Comparison of ENCODE assay signal across 21 cellular contexts in genomic region chr17:74133726-74134125, GRCh38.
"Had no signal": no experiment of that assay in that cellular context is flagged by ENCODE, and none has a peak within 500 bp of the region (broad histone marks: within the 10 kb centered on the region; RNA-seq: fewer than 3 reads in every experiment).

No MANE protein-coding gene starts in this region.

- H3K4me3 Mint-ChIP-seq: activated B cell treated with CpG ODN at 0.5 μM for 24 hours; activated CD8-positive, alpha-beta T cell treated with anti-CD3 and anti-CD28 coated beads for 36 hours; activated naive CD8-positive, alpha-beta T cell; activated T-cell treated with anti-CD3 and anti-CD28 coated beads, Interleukin-2, amount 50 U/mL, for 4 hours; activated T-helper 17 cell treated with anti-CD3 and anti-CD28 coated beads, Interleukin-2, amount 50 U/mL, for 72 hours; nephron had no signal

- DNase-seq: activated B cell treated with CpG ODN at 0.5 μM for 24 hours; activated CD4-positive, alpha-beta T cell treated with anti-CD3 and anti-CD28 coated beads, Interleukin-2, amount 50 U/mL, for 1 hour; activated CD8-positive, alpha-beta T cell treated with anti-CD3 and anti-CD28 coated beads for 36 hours; activated naive CD4-positive, alpha-beta T cell treated with Interleukin-2 at 50 U/mL for 16 hours; activated T-cell treated with anti-CD3 and anti-CD28 coated beads, Interleukin-2, amount 50 U/mL, for 4 hours; anterior cingulate cortex; dermis blood vessel endothelial cell; effector CD8-positive, alpha-beta T cell; lower lobe of right lung; mesenchymal stem cell; nucleus accumbens; pancreas; psoas muscle; stimulated activated naive CD4-positive, alpha-beta T cell; T-helper 2 cell had no signal

- H3K27me3 ChIP-seq: pancreas had no signal

- ATAC-seq: activated CD8-positive, alpha-beta T cell treated with anti-CD3 and anti-CD28 coated beads for 36 hours; activated T-cell treated with anti-CD3 and anti-CD28 coated beads, Interleukin-2, amount 50 U/mL, for 4 hours; activated T-helper 17 cell treated with anti-CD3 and anti-CD28 coated beads, Interleukin-2, amount 50 U/mL, for 72 hours; left lobe of liver; lower lobe of right lung; pancreas; psoas muscle had no signal

- H3K27ac ChIP-seq: lower lobe of right lung, pancreas, psoas muscle, suprapubic skin, tibial artery had no signal

- H3K4me3 ChIP-seq: lower lobe of right lung, pancreas, psoas muscle, suprapubic skin, tibial artery had no signal

- H3K36me3 Mint-ChIP-seq: activated naive CD8-positive, alpha-beta T cell had no signal

- H3K9me3 Mint-ChIP-seq: activated B cell treated with CpG ODN at 0.5 μM for 24 hours; activated CD8-positive, alpha-beta T cell treated with anti-CD3 and anti-CD28 coated beads for 36 hours; activated T-helper 17 cell treated with anti-CD3 and anti-CD28 coated beads, Interleukin-2, amount 50 U/mL, for 72 hours had no signal

- H3K36me3 ChIP-seq: lower lobe of right lung, pancreas, suprapubic skin, tibial artery had no signal

- H3K9me3 ChIP-seq: lower lobe of right lung, pancreas, psoas muscle, suprapubic skin, tibial artery had no signal

- H3K27ac Mint-ChIP-seq: activated B cell treated with CpG ODN at 0.5 μM for 24 hours; activated CD8-positive, alpha-beta T cell treated with anti-CD3 and anti-CD28 coated beads for 36 hours; activated naive CD8-positive, alpha-beta T cell; activated T-helper 17 cell treated with anti-CD3 and anti-CD28 coated beads, Interleukin-2, amount 50 U/mL, for 72 hours; nephron had no signal

- H3K4me1 Mint-ChIP-seq: activated B cell treated with CpG ODN at 0.5 μM for 24 hours; activated T-helper 17 cell treated with anti-CD3 and anti-CD28 coated beads, Interleukin-2, amount 50 U/mL, for 72 hours; nephron had no signal

- H3K4me1 ChIP-seq: lower lobe of right lung, pancreas, psoas muscle, suprapubic skin, tibial artery had no signal
